In genomic region chr9:99105152-99106043, GRCh38 we compare ENCODE assay signal across 8 cellular contexts. TPM values are rescaled to one million over a fixed set of nuclear protein-coding genes. Genes with fewer than 3 reads are reported as not detected.
DNase-seq lines count a peak whose midpoint lies in the region; ATAC-seq and TF ChIP-seq lines count a peak whose summit lies in the region.

No MANE protein-coding gene starts in this region.

- no peaks in the 10 kb centered on the region for H3K27me3 Mint-ChIP-seq in activated naive CD4-positive, alpha-beta T cell treated with anti-CD3 and anti-CD28 coated beads, Interleukin-2, amount 10 ng/mL, durations not matched to agents 7 days and 5 days

- no peaks in the 10 kb centered on the region for H3K27me3 ChIP-seq in BE2C
- H3K27me3 ChIP-seq in Peyer's patch: no peaks in the 10 kb centered on the region

- peak overlapping the region; percentile 73 for H3K4me3 ChIP-seq in BE2C (ENCODE audit: low read depth, low read length)
- peak overlapping the region; percentile 72 to 92 (median 79) for H3K4me3 ChIP-seq in Peyer's patch

- TF ChIP-seq CTCF in BE2C (IDR thresholded peaks at IDR 0.05; ENCODE audit: low read depth, low read length): no peak
- no peak for TF ChIP-seq CTCF in Peyer's patch (IDR thresholded peaks at IDR 0.05)

- H3K4me1 ChIP-seq in BE2C (no peaks in the 10 kb centered on the region; the same call in 1 of the 2 replicates), Peyer's patch (peaks cover 4 to 34% (median 12%) of the 10 kb centered on the region in 4 donors)

- no peaks in the 10 kb centered on the region for H3K9me3 Mint-ChIP-seq in activated naive CD4-positive, alpha-beta T cell treated with anti-CD3 and anti-CD28 coated beads, Interleukin-2, amount 10 ng/mL, durations not matched to agents 7 days and 5 days

- H3K4me3 Mint-ChIP-seq in activated naive CD4-positive, alpha-beta T cell treated with anti-CD3 and anti-CD28 coated beads, Interleukin-2, amount 10 ng/mL, durations not matched to agents 7 days and 5 days: peak overlapping the region; percentile 74

- peaks cover 40% of the 10 kb centered on the region for H3K36me3 Mint-ChIP-seq in activated naive CD4-positive, alpha-beta T cell treated with anti-CD3 and anti-CD28 coated beads, Interleukin-2, amount 10 ng/mL, durations not matched to agents 7 days and 5 days

- H3K4me1 Mint-ChIP-seq in activated naive CD4-positive, alpha-beta T cell treated with anti-CD3 and anti-CD28 coated beads, Interleukin-2, amount 10 ng/mL, durations not matched to agents 7 days and 5 days: peaks cover 69% of the 10 kb centered on the region

- H3K9me3 ChIP-seq in BE2C: no peaks in the 10 kb centered on the region
- H3K9me3 ChIP-seq in Peyer's patch: no peaks in the 10 kb centered on the region

- H3K27ac ChIP-seq in Peyer's patch: peak overlapping the region; percentile 85 to 89 (median 88)

- CTCF ChIA-PET in activated naive CD4-positive, alpha-beta T cell treated with anti-CD3 and anti-CD28 coated beads, Interleukin-2, amount 10 ng/mL, durations not matched to agents 7 days and 5 days (lab: Charles Lee): interaction anchor here (1.0 to 4.0 kb wide), 11 partner anchors 8 to 106 kb away, joined by 3 to 24 read pairs (median 7); no protein-coding TSS in a partner anchor

- H3K27ac Mint-ChIP-seq in activated naive CD4-positive, alpha-beta T cell treated with anti-CD3 and anti-CD28 coated beads, Interleukin-2, amount 10 ng/mL, durations not matched to agents 7 days and 5 days: peak overlapping the region; percentile 77

- no peaks in the 10 kb centered on the region for H3K36me3 ChIP-seq in BE2C
- no peaks in the 10 kb centered on the region for H3K36me3 ChIP-seq in Peyer's patch

- TF ChIP-seq POLR2A in Peyer's patch (IDR thresholded peaks at IDR 0.05): peak in 1 of 2 donors; percentile 72

- peak; percentile 62 for ATAC-seq in GM18909 (IDR thresholded peaks at IDR 0.05; ENCODE audit: poor library complexity, unreplicated experiment)
- ATAC-seq in HG03095 (IDR thresholded peaks at IDR 0.05; ENCODE audit: unreplicated experiment): peak; percentile 54

- DNase-seq in BE2C (peak; percentile 69), Peyer's patch (peak; percentile 57 to 87 (median 86)), glomerular visceral epithelial cell (ENCODE audit: extremely low spot score) (peak; percentile 82), occipital lobe (lab: John Stamatoyannopoulos, UW) (peak; percentile 22), NCI-H446 treated with DMSO at 0.1 percent for 48 hours (lab: John Stamatoyannopoulos, UW) (no peak)
- peak; percentile 64 for DNase-seq in activated naive CD4-positive, alpha-beta T cell treated with anti-CD3 and anti-CD28 coated beads, Interleukin-2, amount 10 ng/mL, durations not matched to agents 7 days and 5 days

RNA-seq across cellular contexts. Expression of gene TGFBR1, which starts 0.5 kb away (rescaled TPM):
- 3.2 TPM for polyA plus RNA-seq in BE2C (2012; ENCODE audit: insufficient read depth, insufficient read length, low read depth)
- total RNA-seq in Peyer's patch (10 to 100 TPM; 11.6 to 14.4 (median 13.5) TPM), occipital lobe (109 TPM)
